ENCODE assay signal across 7 cellular contexts in the genomic region with DNA sequence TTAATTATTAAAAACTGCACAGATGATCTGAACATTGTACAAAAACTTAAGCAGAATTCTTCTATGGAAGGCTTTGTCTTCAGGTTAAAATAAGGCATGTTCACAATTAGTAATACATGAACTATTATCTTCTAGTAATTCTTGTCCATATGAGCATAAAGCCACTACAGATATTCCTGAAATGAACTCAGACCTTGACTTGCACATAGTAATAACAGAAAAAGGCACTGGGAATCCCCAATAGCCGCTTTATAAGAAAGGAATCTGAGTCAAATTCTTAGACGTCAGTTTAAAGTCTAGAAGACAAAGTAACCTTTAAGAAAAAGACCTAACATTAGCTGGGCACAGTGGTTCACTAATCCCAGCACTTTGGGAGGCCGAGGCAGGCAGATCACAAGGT. TPM values are rescaled to one million over a fixed set of nuclear protein-coding genes. Genes with fewer than 3 reads are reported as not detected.
DNase-seq lines count a peak whose midpoint lies in the region; ATAC-seq lines count a peak whose summit lies in the region.
"Not testable (repeated sequence)": the region's sequence is repeated elsewhere in the genome, so short reads cannot be mapped to it uniquely, and the experiment has no call there.

No MANE protein-coding gene starts in this region.

- DNase-seq in activated T-cell treated with anti-CD3 and anti-CD28 coated beads, Interleukin-2, amount 50 U/mL, for 24 hours; activated naive CD4-positive, alpha-beta T cell treated with anti-CD3 and anti-CD28 coated beads for 36 hours; natural killer cell treated with Interleukin-12 subunit alpha and Interleukin-12 subunit beta and Interleukin-15 and Interleukin-18, amount 100 ng/mL, for 72 hours (ENCODE audit: low spot score); stimulated activated naive CD8-positive, alpha-beta T cell treated with anti-CD3 and anti-CD28 coated beads, Interleukin-15, amount 100 ng/mL, for 72 hours: not testable (repeated sequence)

- H3K36me3 Mint-ChIP-seq in activated T-cell treated with anti-CD3 and anti-CD28 coated beads, Interleukin-2, amount 50 U/mL, for 24 hours (ENCODE audit: low read depth): peaks cover 92% of the 10 kb centered on the region
- peaks cover 25% of the 10 kb centered on the region for H3K36me3 Mint-ChIP-seq in activated naive CD4-positive, alpha-beta T cell treated with anti-CD3 and anti-CD28 coated beads for 36 hours (ENCODE audit: low read depth)
- H3K36me3 Mint-ChIP-seq in natural killer cell treated with Interleukin-12 subunit alpha and Interleukin-12 subunit beta and Interleukin-15 and Interleukin-18, amount 100 ng/mL, for 72 hours: peaks cover 35% of the 10 kb centered on the region

- H3K9me3 Mint-ChIP-seq in activated T-cell treated with anti-CD3 and anti-CD28 coated beads, Interleukin-2, amount 50 U/mL, for 24 hours; activated naive CD4-positive, alpha-beta T cell treated with anti-CD3 and anti-CD28 coated beads for 36 hours; natural killer cell treated with Interleukin-12 subunit alpha and Interleukin-12 subunit beta and Interleukin-15 and Interleukin-18, amount 100 ng/mL, for 72 hours; stimulated activated naive CD8-positive, alpha-beta T cell treated with anti-CD3 and anti-CD28 coated beads, Interleukin-15, amount 100 ng/mL, for 72 hours: not testable (repeated sequence)

- H3K27ac Mint-ChIP-seq in activated T-cell treated with anti-CD3 and anti-CD28 coated beads, Interleukin-2, amount 50 U/mL, for 24 hours: peak overlapping the region; percentile 81
- H3K27ac Mint-ChIP-seq in activated naive CD4-positive, alpha-beta T cell treated with anti-CD3 and anti-CD28 coated beads for 36 hours: peak overlapping the region; percentile 59
- peak overlapping the region in 1 of 2 donors; percentile 79 for H3K27ac Mint-ChIP-seq in natural killer cell treated with Interleukin-12 subunit alpha and Interleukin-12 subunit beta and Interleukin-15 and Interleukin-18, amount 100 ng/mL, for 72 hours
- H3K27ac Mint-ChIP-seq in stimulated activated naive CD8-positive, alpha-beta T cell treated with anti-CD3 and anti-CD28 coated beads, Interleukin-15, amount 100 ng/mL, for 72 hours: peak overlapping the region in 1 of 2 donors; percentile 68

- CTCF ChIA-PET in activated naive CD4-positive, alpha-beta T cell treated with anti-CD3 and anti-CD28 coated beads for 36 hours (lab: Charles Lee): not testable (repeated sequence)

- H3K4me1 Mint-ChIP-seq in activated T-cell treated with anti-CD3 and anti-CD28 coated beads, Interleukin-2, amount 50 U/mL, for 24 hours (ENCODE audit: low read depth); activated naive CD4-positive, alpha-beta T cell treated with anti-CD3 and anti-CD28 coated beads for 36 hours (ENCODE audit: low read depth); stimulated activated naive CD8-positive, alpha-beta T cell treated with anti-CD3 and anti-CD28 coated beads, Interleukin-15, amount 100 ng/mL, for 72 hours: not testable (repeated sequence)
- H3K4me1 Mint-ChIP-seq in natural killer cell treated with Interleukin-12 subunit alpha and Interleukin-12 subunit beta and Interleukin-15 and Interleukin-18, amount 100 ng/mL, for 72 hours (ENCODE audit: low read depth in 2 of 2): peaks cover 0 to 21% of the 10 kb centered on the region in 2 donors

- not testable (repeated sequence) for H3K4me3 Mint-ChIP-seq in activated T-cell treated with anti-CD3 and anti-CD28 coated beads, Interleukin-2, amount 50 U/mL, for 24 hours; activated naive CD4-positive, alpha-beta T cell treated with anti-CD3 and anti-CD28 coated beads for 36 hours; stimulated activated naive CD8-positive, alpha-beta T cell treated with anti-CD3 and anti-CD28 coated beads, Interleukin-15, amount 100 ng/mL, for 72 hours
- H3K4me3 Mint-ChIP-seq in natural killer cell treated with Interleukin-12 subunit alpha and Interleukin-12 subunit beta and Interleukin-15 and Interleukin-18, amount 100 ng/mL, for 72 hours: peak overlapping the region; percentile 52

- not testable (repeated sequence) for H3K27me3 Mint-ChIP-seq in activated T-cell treated with anti-CD3 and anti-CD28 coated beads, Interleukin-2, amount 50 U/mL, for 24 hours; activated naive CD4-positive, alpha-beta T cell treated with anti-CD3 and anti-CD28 coated beads for 36 hours (ENCODE audit: low read depth); natural killer cell treated with Interleukin-12 subunit alpha and Interleukin-12 subunit beta and Interleukin-15 and Interleukin-18, amount 100 ng/mL, for 72 hours; stimulated activated naive CD8-positive, alpha-beta T cell treated with anti-CD3 and anti-CD28 coated beads, Interleukin-15, amount 100 ng/mL, for 72 hours

- intact Hi-C loops in activated naive CD4-positive, alpha-beta T cell treated with anti-CD3 and anti-CD28 coated beads for 36 hours (cut with micrococcal nuclease): not testable (repeated sequence)

- ATAC-seq in GM18861 (IDR thresholded peaks at IDR 0.05; ENCODE audit: unreplicated experiment) (peak; percentile 57), HG02610 (IDR thresholded peaks at IDR 0.05; ENCODE audit: unreplicated experiment) (peak; percentile 67)
- ATAC-seq in activated CD4-positive, CD25-positive, alpha-beta regulatory T cell treated with anti-CD3 and anti-CD28 coated beads, Interleukin-2, amount 50 U/mL, for 24 hours: peak; percentile 64 to 80
- peak in 1 of 2 donors; percentile 85 for ATAC-seq in natural killer cell treated with Interleukin-12 subunit alpha and Interleukin-12 subunit beta and Interleukin-15 and Interleukin-18, amount 100 ng/mL, for 72 hours
- ATAC-seq in stimulated activated naive CD8-positive, alpha-beta T cell treated with anti-CD3 and anti-CD28 coated beads, Interleukin-15, amount 100 ng/mL, for 72 hours: peak; percentile 71

RNA-seq across cellular contexts. Expression of a gene that starts 11.3 kb away (rescaled TPM):
- total RNA-seq in activated naive CD4-positive, alpha-beta T cell treated with anti-CD3 and anti-CD28 coated beads for 36 hours: 10 to 100 TPM; 29.6 to 32.4 TPM
- 10 to 100 TPM; 42.6 to 61.6 TPM for total RNA-seq in natural killer cell treated with Interleukin-12 subunit alpha and Interleukin-12 subunit beta and Interleukin-15 and Interleukin-18, amount 100 ng/mL, for 72 hours

RNA-seq across cellular contexts. Expression of a gene that starts 26.9 kb away (rescaled TPM):
- total RNA-seq in activated naive CD4-positive, alpha-beta T cell treated with anti-CD3 and anti-CD28 coated beads for 36 hours: 10 to 100 TPM; 30.0 to 36.1 TPM
- 10 to 100 TPM; 20.3 to 22.5 TPM for total RNA-seq in natural killer cell treated with Interleukin-12 subunit alpha and Interleukin-12 subunit beta and Interleukin-15 and Interleukin-18, amount 100 ng/mL, for 72 hours
